ENCODE assay signal across 6 cellular contexts in the genomic region with DNA sequence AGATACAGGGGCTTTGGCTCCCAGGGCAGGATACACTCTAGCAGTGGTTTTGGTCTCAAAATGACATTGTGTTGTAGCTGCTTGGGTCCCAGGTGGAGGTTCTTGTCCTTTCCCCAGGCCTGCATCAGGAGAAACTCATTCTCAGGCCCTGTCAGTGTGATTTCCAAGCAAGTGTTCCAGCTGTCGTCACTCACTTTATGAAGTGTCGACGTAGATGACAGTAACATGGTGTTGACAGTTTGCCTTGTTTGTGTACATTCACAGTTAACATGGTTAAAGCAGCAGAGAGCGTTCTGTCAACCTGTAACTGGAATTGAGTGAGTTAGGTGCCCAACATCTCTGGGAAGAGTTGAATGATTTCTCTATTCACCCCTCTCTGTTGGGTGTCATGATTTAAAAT.
DNase-seq lines count a peak whose midpoint lies in the region; ATAC-seq, FAIRE-seq and TF ChIP-seq lines count a peak whose summit lies in the region.
"Not testable (repeated sequence)": the region's sequence is repeated elsewhere in the genome, so short reads cannot be mapped to it uniquely, and the experiment has no call there.

No MANE protein-coding gene starts in this region.

- 0 out of 2 replicates have a peak overlapping the region, but pooled peaks have one; percentile 65 for H2BK15ac ChIP-seq in H1 (ENCODE audit: low read length)

- FAIRE-seq in H1 (lab: Jason Lieb, UNC) = not testable (repeated sequence)
- FAIRE-seq in urothelium cell line (lab: Jason Lieb, UNC) = peak; percentile 20

- not testable (repeated sequence) for H3K9ac ChIP-seq in H1 (replicated peaks in 1 of 4; ENCODE audit: extremely low read depth in 1 of 4, low read depth in 3 of 4, low read length in 3 of 4)

- not testable (repeated sequence) for H3K23ac ChIP-seq in H1 (ENCODE audit: insufficient read length)

- H2BK5ac ChIP-seq in H1 (ENCODE audit: low read depth, low read length) = not testable (repeated sequence)

- H3K79me2 ChIP-seq in H1 (ENCODE audit: control insufficient read depth in 1 of 2, insufficient read depth in 2 of 2, low read length in 2 of 2) = not testable (repeated sequence)

- H4K5ac ChIP-seq in H1 (ENCODE audit: insufficient read length, low read depth, low read length) = not testable (repeated sequence)

- intact Hi-C loops in Right ventricle myocardium superior (cut with DNase I); heart right ventricle (cut with DNase I); left ventricle myocardium inferior (cut with micrococcal nuclease); right cardiac atrium (cut with DNase I): not testable (repeated sequence)

- H2BK12ac ChIP-seq in H1 (ENCODE audit: low read depth, low read length) = not testable (repeated sequence)

- not testable (repeated sequence) for H2AFZ ChIP-seq in H1 (ENCODE audit: low read length)

- not testable (repeated sequence) for H4K20me1 ChIP-seq in H1 (replicated peaks in 1 of 2; ENCODE audit: control insufficient read depth in 1 of 2, insufficient read depth in 2 of 2, low read length in 2 of 2)

- not testable (repeated sequence) for H4K91ac ChIP-seq in H1 (replicated peaks; ENCODE audit: insufficient read length, low read length)

- H3K14ac ChIP-seq in H1 (ENCODE audit: insufficient read length) = not testable (repeated sequence)

- H3K4me2 ChIP-seq in H1 (ENCODE audit: insufficient read depth in 1 of 2, low read depth in 2 of 2, low read length in 2 of 2) = not testable (repeated sequence)

- not testable (repeated sequence) for H3K4me1 ChIP-seq in H1 (replicated peaks in 1 of 4; ENCODE audit: control insufficient read depth in 3 of 4, insufficient read depth in 4 of 4, low read length in 3 of 4); heart right ventricle; right cardiac atrium (ENCODE audit: control insufficient read depth, insufficient read depth, low read length)
- H3K4me1 ChIP-seq in left ventricle myocardium inferior = peaks cover 18% of the 10 kb centered on the region

- not testable (repeated sequence) for H3K4ac ChIP-seq in H1 (replicated peaks; ENCODE audit: insufficient read length, low read depth, low read length)

- not testable (repeated sequence) for H3K18ac ChIP-seq in H1 (ENCODE audit: extremely low read depth, low read length)

- not testable (repeated sequence) for H3K27ac ChIP-seq in H1 (ENCODE audit: low read depth, low read length); heart right ventricle; right cardiac atrium (ENCODE audit: low read length)
- peak overlapping the region; percentile 16 for H3K27ac ChIP-seq in left ventricle myocardium inferior (replicated peaks)

- not testable (repeated sequence) for H2BK120ac ChIP-seq in H1 (replicated peaks; ENCODE audit: low read depth, low read length)

- not testable (repeated sequence) for H2AK5ac ChIP-seq in H1 (ENCODE audit: low read depth, low read length)

- not testable (repeated sequence) for H3K4me3 ChIP-seq in H1 (ENCODE audit: extremely low read depth in 1 of 4, insufficient read depth in 2 of 4, low read depth in 3 of 4, low read length in 4 of 4); heart right ventricle; left ventricle myocardium inferior; right cardiac atrium (ENCODE audit: low read length)

- not testable (repeated sequence) for H3K9me3 ChIP-seq in H1 (ENCODE audit: insufficient read depth in 2 of 2, low read depth in 1 of 2, low read length in 1 of 2); right cardiac atrium (ENCODE audit: control insufficient read depth, low read length)
- peaks cover 0 to 23% (median under 1%) of the 10 kb centered on the region in 11 donors for H3K9me3 ChIP-seq in heart right ventricle
- peaks cover 19% of the 10 kb centered on the region for H3K9me3 ChIP-seq in left ventricle myocardium inferior (replicated peaks)

- H4K8ac ChIP-seq in H1 (ENCODE audit: extremely low read depth, insufficient read depth, low read length) = not testable (repeated sequence)

- TF ChIP-seq RAD21 in H1 (IDR thresholded peaks at IDR 0.05 in 1 of 2, conservative IDR thresholded peaks at IDR 0.05 in 1 of 2; ENCODE audit: low read depth in 2 of 2, low read length in 2 of 2) = not testable (repeated sequence)

- not testable (repeated sequence) for H3K79me1 ChIP-seq in H1 (ENCODE audit: low read depth, low read length)

- not testable (repeated sequence) for H3K36me3 ChIP-seq in H1 (ENCODE audit: control insufficient read depth in 2 of 4, insufficient read depth in 4 of 4, low read length in 3 of 4)
- peaks cover 0 to 35% (median 6%) of the 10 kb centered on the region in 9 donors for H3K36me3 ChIP-seq in heart right ventricle
- H3K36me3 ChIP-seq in left ventricle myocardium inferior = peaks cover 39% of the 10 kb centered on the region

- TF ChIP-seq POLR2A in H1 (IDR thresholded peaks at IDR 0.05; ENCODE audit: control extremely low read depth in 1 of 2, low read depth in 2 of 2, low read length in 2 of 2) = not testable (repeated sequence)

- TF ChIP-seq CTCF in H1 (IDR thresholded peaks at IDR 0.05; ENCODE audit: control extremely low read depth in 1 of 3, insufficient read depth in 1 of 3, low read depth in 1 of 3, low read length in 3 of 3); heart right ventricle (IDR thresholded peaks at IDR 0.05); left ventricle myocardium inferior (IDR thresholded peaks at IDR 0.05; ENCODE audit: borderline replicate concordance): not testable (repeated sequence)

- TF ChIP-seq EP300 in H1 (IDR thresholded peaks at IDR 0.05; ENCODE audit: borderline replicate concordance in 1 of 2, low read depth in 2 of 2, low read length in 2 of 2) = not testable (repeated sequence)

- not testable (repeated sequence) for H3K56ac ChIP-seq in H1 (replicated peaks; ENCODE audit: insufficient read length, low read depth, low read length)

- ATAC-seq in Right ventricle myocardium superior (ENCODE audit: poor library complexity) (peak; percentile 94), heart right ventricle (peak; percentile 58 to 96 (median 82)), right cardiac atrium (peak; percentile 81 to 85)

- not testable (repeated sequence) for H3K23me2 ChIP-seq in H1 (ENCODE audit: low read depth, low read length)

- not testable (repeated sequence) for DNase-seq in H1 (ENCODE audit: low read depth in 1 of 2, low spot score in 2 of 2); Right ventricle myocardium superior; left ventricle myocardium inferior; right cardiac atrium; urothelium cell line (ENCODE audit: low spot score)
- DNase-seq in heart right ventricle = peak in 1 of 2 donors; percentile 26

- CTCF ChIA-PET in H1 (lab: Charles Lee; ENCODE audit: partially characterized antibody) = not testable (repeated sequence)

- 93% methylated on average over 4 of the region's 4 CpGs; no CpG with 5 or more reads in 1 of the 2 experiments for WGBS in H1 (ENCODE audit: extremely low coverage in 1 of 2, insufficient coverage in 1 of 2, insufficient read length in 1 of 2, insufficient replicate concordance in 2 of 2, low coverage in 1 of 2, low lambda C conversion rate in 2 of 2, missing lambda C conversion rate in 1 of 2), 2 experiments
- WGBS in heart right ventricle, 2 donors = 48 to 59% methylated on average over 4 of the region's 4 CpGs
- WGBS in right cardiac atrium = 66% methylated on average over 4 of the region's 4 CpGs

- H2BK20ac ChIP-seq in H1 (ENCODE audit: low read length) = not testable (repeated sequence)

- not testable (repeated sequence) for H3K27me3 ChIP-seq in H1 (replicated peaks in 1 of 4; ENCODE audit: control insufficient read depth in 3 of 4, extremely low read depth in 1 of 4, insufficient read depth in 3 of 4, low read length in 3 of 4); heart right ventricle; left ventricle myocardium inferior (ENCODE audit: low read depth); right cardiac atrium (ENCODE audit: control insufficient read depth, insufficient read depth)

- POLR2A ChIA-PET in H1 (lab: Charles Lee; ENCODE audit: partially characterized antibody) = not testable (repeated sequence)
